Comparison of ENCODE assay signal across 8 cellular contexts in genomic region chr2:98445167-98445522, GRCh38. TPM values are rescaled to one million over a fixed set of nuclear protein-coding genes. Genes with fewer than 3 reads are reported as not detected.
DNase-seq lines count a peak whose midpoint lies in the region; ATAC-seq lines count a peak whose summit lies in the region.

No MANE protein-coding gene starts in this region.

- H3K9me3 Mint-ChIP-seq in T-cell: no peaks in the 10 kb centered on the region

- peak overlapping the region; percentile 100 for H2AFZ ChIP-seq in neuronal stem cell (ENCODE audit: low read length)

- H4K8ac ChIP-seq in neuronal stem cell (ENCODE audit: low read depth, low read length): no peak overlapping the region

- H3K9ac ChIP-seq in neuronal stem cell (ENCODE audit: low read depth, low read length, poor library complexity): peak overlapping the region; percentile 86

- no peak overlapping the region for H2BK12ac ChIP-seq in neuronal stem cell (ENCODE audit: low read length)

- peak overlapping the region; percentile 84 for H3K4me2 ChIP-seq in neuronal stem cell (ENCODE audit: insufficient read depth, low read length, poor library complexity, severe bottlenecking)

- H3K14ac ChIP-seq in neuronal stem cell (ENCODE audit: low read length): no peak overlapping the region

- H3K23ac ChIP-seq in neuronal stem cell (ENCODE audit: low read depth, low read length, poor library complexity): no peak overlapping the region

- DNase-seq in Right ventricle myocardium inferior (ENCODE audit: missing footprints) (peak; percentile 66), cardiac septum (ENCODE audit: low spot score) (no peak), T-cell (peak in 1 of 34 experiments; percentile 30), neuronal stem cell (ENCODE audit: low spot score) (no peak), HUDEP-2 (lab: John Stamatoyannopoulos, UW; ENCODE audit: unreplicated experiment in 76 of 76) (no peak), iPS-NIHi7 (ENCODE audit: extremely low spot score) (no peak)

- POLR2A ChIA-PET in T-cell (lab: Charles Lee): no interaction called here

- H3K27ac ChIP-seq in neuronal stem cell (replicated peaks; ENCODE audit: low read length): no peak overlapping the region

- H3K27me3 Mint-ChIP-seq in T-cell: no peaks in the 10 kb centered on the region

- peak overlapping the region; percentile 88 for H2AK5ac ChIP-seq in neuronal stem cell (ENCODE audit: low read depth, low read length)

- no CpG with 5 or more reads among the region's 33 CpGs for WGBS in neuronal stem cell (ENCODE audit: extremely low coverage in 2 of 2, insufficient read length in 2 of 2, insufficient replicate concordance in 1 of 2), 2 donors

- peaks cover 0 to 3% (median 0%) of the 10 kb centered on the region in 3 experiments for H3K27me3 ChIP-seq in neuronal stem cell (ENCODE audit: control insufficient read depth in 3 of 3, insufficient read depth in 3 of 3, low read depth in 1 of 3, low read length in 3 of 3)

- no peaks in the 10 kb centered on the region for H3K79me1 ChIP-seq in neuronal stem cell (ENCODE audit: low read depth, low read length)

- H3K4me1 Mint-ChIP-seq in T-cell: peaks cover 47 to 54% (median 48%) of the 10 kb centered on the region in 3 donors

- H2BK15ac ChIP-seq in neuronal stem cell (ENCODE audit: low read length): no peak overlapping the region

- no peak overlapping the region for H4K91ac ChIP-seq in neuronal stem cell (ENCODE audit: low read depth, low read length, poor library complexity)

- H3K18ac ChIP-seq in neuronal stem cell (ENCODE audit: low read length): peak overlapping the region; percentile 77

- H3K4me1 ChIP-seq in neuronal stem cell (ENCODE audit: control insufficient read depth in 2 of 2, insufficient read depth in 1 of 2, low read depth in 1 of 2, low read length in 2 of 2): peaks cover 5 to 8% of the 10 kb centered on the region in 2 donors

- CTCF ChIA-PET in T-cell (lab: Charles Lee): interaction anchor here in 1 of 2 donors (0.6 to 4.6 kb wide), 2 partner anchors 20 to 1352 kb away, joined by 3 to 29 read pairs; no protein-coding TSS in a partner anchor

- H2BK120ac ChIP-seq in neuronal stem cell (ENCODE audit: low read depth, low read length): no peak overlapping the region

- H3K27ac Mint-ChIP-seq in T-cell: peak overlapping the region; percentile 92 to 98

- peaks cover 0 to 1% of the 10 kb centered on the region in 2 donors for H3K9me3 ChIP-seq in neuronal stem cell (replicated peaks in 1 of 2; ENCODE audit: control insufficient read depth in 2 of 2, insufficient read depth in 1 of 2, low read depth in 1 of 2, low read length in 2 of 2)

- intact Hi-C loops in Right ventricle myocardium inferior (cut with DNase I): loop anchor here (5.0 to 10.0 kb wide), 2 partner anchors 57 to 120 kb away; no protein-coding TSS in a partner anchor
- intact Hi-C loops in cardiac septum (cut with DNase I): loop anchor here (2.0 to 10.0 kb wide), 2 partner anchors 118 to 160 kb away; partner anchors contain the start of genes COA5 and UNC50

- H3K36me3 Mint-ChIP-seq in T-cell: no peaks in the 10 kb centered on the region

- H3K4me3 ChIP-seq in neuronal stem cell (ENCODE audit: low read length in 2 of 2): peak overlapping the region; percentile 96 to 97

- no peaks in the 10 kb centered on the region for H3K36me3 ChIP-seq in neuronal stem cell (replicated peaks in 1 of 2; ENCODE audit: control insufficient read depth in 2 of 2, insufficient read depth in 2 of 2, low read length in 2 of 2)

- peak; percentile 40 for ATAC-seq in Right ventricle myocardium inferior
- peak; percentile 35 for ATAC-seq in HG02885 (IDR thresholded peaks at IDR 0.05; ENCODE audit: poor library complexity, unreplicated experiment)
- peak; percentile 5 to 41 (median 33) for ATAC-seq in T-cell (replicated peaks in 1 of 4)
- peak; percentile 44 for ATAC-seq in esophagus mucosa

- no peak overlapping the region for H2BK5ac ChIP-seq in neuronal stem cell (ENCODE audit: low read length)

- peak overlapping the region; percentile 93 to 96 (median 96) for H3K4me3 Mint-ChIP-seq in T-cell

- H3K4ac ChIP-seq in neuronal stem cell (ENCODE audit: low read length): no peak overlapping the region

RNA-seq across cellular contexts. Expression of gene INPP4A, which starts 0.5 kb away (rescaled TPM):
- total RNA-seq in Right ventricle myocardium inferior: 14.7 TPM
- total RNA-seq in cardiac septum: 19.9 TPM
- total RNA-seq in T-cell: 100 to 1,000 TPM; 126 to 153 (median 136) TPM
- total RNA-seq in esophagus mucosa: 8.2 TPM
- polyA plus RNA-seq in neuronal stem cell (2013, experiment 1 of 2): 13.5 TPM
- polyA plus RNA-seq in neuronal stem cell (2013, experiment 2 of 2): 14.5 TPM
